8 cellular contexts compared by ENCODE assay signal in genomic region chr15:77899776-77900175, GRCh38.
DNase-seq lines count a peak whose midpoint lies in the region; ATAC-seq, FAIRE-seq and TF ChIP-seq lines count a peak whose summit lies in the region.
"Not testable (repeated sequence)": the region's sequence is repeated elsewhere in the genome, so short reads cannot be mapped to it uniquely, and the experiment has no call there.

No MANE protein-coding gene starts in this region.

- H3K9me3 ChIP-seq in GM12878 (replicated peaks; ENCODE audit: control insufficient read depth, insufficient read depth, low read length); kidney (ENCODE audit: control insufficient read depth in 1 of 2, low read length in 2 of 2); upper lobe of right lung: not testable (repeated sequence)

- not testable (repeated sequence) for H3K4me3 ChIP-seq in KMS-11 (IDR thresholded peaks at IDR 0.05; ENCODE audit: insufficient read depth, low read depth, low read length); GM12878; kidney (ENCODE audit: low read length in 2 of 2); upper lobe of right lung

- 0 out of 2 replicates have a peak, but pooled peaks have one; percentile 1 for TF ChIP-seq CTCF in KMS-11 (conservative IDR thresholded peaks at IDR 0.05; ENCODE audit: low read depth, low read length)
- not testable (repeated sequence) for TF ChIP-seq CTCF in GM12878 (IDR thresholded peaks at IDR 0.05 in 2 of 3, conservative IDR thresholded peaks at IDR 0.05 in 1 of 3; ENCODE audit: control insufficient read depth in 2 of 3, extremely low read depth in 1 of 3, insufficient read depth in 1 of 3, low read depth in 3 of 3, low read length in 3 of 3); chondrocyte (IDR thresholded peaks at IDR 0.05); kidney (IDR thresholded peaks at IDR 0.05; ENCODE audit: borderline replicate concordance, extremely low read depth, insufficient read depth); upper lobe of right lung (IDR thresholded peaks at IDR 0.05)

- H2AFZ ChIP-seq in KMS-11 (ENCODE audit: low read depth); GM12878 (ENCODE audit: control insufficient read depth, low read depth, low read length): not testable (repeated sequence)

- not testable (repeated sequence) for BruUV-seq in GM12878 (replicated peaks; lab: Mats Ljungman, UMichigan)

- H3K9me3 Mint-ChIP-seq in chondrocyte (ENCODE audit: low read depth), result not testable (repeated sequence)

- H3K27me3 ChIP-seq in KMS-11 (ENCODE audit: insufficient read depth, low read depth), result peaks cover 11% of the 10 kb centered on the region; the same call in 1 of the 2 replicates
- not testable (repeated sequence) for H3K27me3 ChIP-seq in GM12878 (replicated peaks in 1 of 2; ENCODE audit: control insufficient read depth in 2 of 2, insufficient read depth in 2 of 2, low read length in 1 of 2); upper lobe of right lung

- not testable (repeated sequence) for H3K4me2 ChIP-seq in KMS-11; GM12878 (ENCODE audit: control insufficient read depth, insufficient read depth)

- not testable (repeated sequence) for H3K4me1 ChIP-seq in KMS-11 (ENCODE audit: low read depth, poor library complexity, severe bottlenecking); GM12878 (ENCODE audit: control insufficient read depth, insufficient read depth, low read length); kidney (ENCODE audit: control insufficient read depth in 1 of 2, insufficient read depth in 1 of 2, low read depth in 1 of 2, low read length in 2 of 2); upper lobe of right lung

- intact Hi-C loops in GM12878 (cut with micrococcal nuclease; ENCODE audit: unreplicated experiment), result loop anchor here (5.0 to 10.0 kb wide), 2 partner anchors 55 to 208 kb away; no protein-coding TSS in a partner anchor
- intact Hi-C loops in kidney (cut with DNase I); posterior vena cava (cut with DNase I); upper lobe of right lung (cut with DNase I): not testable (repeated sequence)

- H3K4me1 Mint-ChIP-seq in chondrocyte (ENCODE audit: low read depth), result peaks cover 17% of the 10 kb centered on the region

- not testable (repeated sequence) for H3K27ac ChIP-seq in KMS-11; GM12878 (ENCODE audit: control insufficient read depth, insufficient read depth); kidney (ENCODE audit: low read depth in 2 of 2, low read length in 2 of 2); upper lobe of right lung

- DNase-seq in activated effector memory CD4-positive, alpha-beta T cell treated with anti-CD3 and anti-CD28 coated beads, Interleukin-2, amount 50 U/mL, for 16 hours, result peak; percentile 47
- not testable (repeated sequence) for DNase-seq in GM12878 (ENCODE audit: low read depth, low spot score)
- DNase-seq in chondrocyte (ENCODE audit: low spot score) (peak; percentile 34), islet precursor cell (peak; percentile 7), kidney (peak; percentile 26), posterior vena cava (ENCODE audit: low spot score) (peak; percentile 14), upper lobe of right lung (peak; percentile 32)

- not testable (repeated sequence) for TF ChIP-seq RAD21 in GM12878 (IDR thresholded peaks at IDR 0.05; ENCODE audit: insufficient read depth, low read depth, low read length)

- 44% methylated on average over 7 of the region's 8 CpGs for WGBS in GM12878 (ENCODE audit: insufficient coverage, insufficient replicate concordance, low lambda C conversion rate, missing lambda C conversion rate)

- CTCF ChIA-PET in GM12878 (lab: Yijun Ruan, JAX), result interaction anchor here (0.7 to 4.6 kb wide), 14 partner anchors 8 to 262 kb away, joined by 3 to 37 read pairs (median 6); no protein-coding TSS in a partner anchor

- H3K9ac ChIP-seq in KMS-11; GM12878 (ENCODE audit: control insufficient read depth, insufficient read depth, low read length); kidney (ENCODE audit: low read length in 2 of 2): not testable (repeated sequence)

- H3K27me3 Mint-ChIP-seq in chondrocyte (ENCODE audit: low read depth), result not testable (repeated sequence)

- FAIRE-seq in GM12878 (lab: Jason Lieb, UNC), result peak; percentile 80
- FAIRE-seq in kidney (lab: Jason Lieb, UNC), result not testable (repeated sequence)

- in situ Hi-C loops in GM12878 (cut with MboI), result not testable (repeated sequence)

- H3K27ac Mint-ChIP-seq in chondrocyte (ENCODE audit: unreplicated experiment), result not testable (repeated sequence)

- H3K36me3 ChIP-seq in KMS-11 (ENCODE audit: insufficient read depth); GM12878 (ENCODE audit: control insufficient read depth in 2 of 2, insufficient read depth in 2 of 2, low read length in 1 of 2); kidney (ENCODE audit: control insufficient read depth in 1 of 2, insufficient read depth in 2 of 2, low read length in 2 of 2); upper lobe of right lung: not testable (repeated sequence)

- H3K79me2 ChIP-seq in KMS-11 (ENCODE audit: insufficient read depth, low read depth); GM12878 (ENCODE audit: control insufficient read depth, insufficient read depth, low read length): not testable (repeated sequence)

- not testable (repeated sequence) for H3K4me3 Mint-ChIP-seq in chondrocyte (ENCODE audit: unreplicated experiment)

- RAD21 ChIA-PET in GM12878 (lab: Charles Lee; ENCODE audit: unreplicated experiment), result interaction anchor here (0.7 to 2.6 kb wide), 8 partner anchors 8 to 254 kb away, joined by 3 to 19 read pairs (median 4); no protein-coding TSS in a partner anchor

- POLR2A ChIA-PET in GM12878 (lab: Charles Lee), result not testable (repeated sequence)

- not testable (repeated sequence) for TF ChIP-seq POLR2A in GM12878 (IDR thresholded peaks at IDR 0.05; ENCODE audit: low read depth, low read length)

- SMC1A ChIA-PET in GM12878 (lab: Charles Lee; ENCODE audit: uncharacterized antibody, unreplicated experiment), result interaction anchor here (0.6 to 3.9 kb wide), 7 partner anchors 7 to 225 kb away, joined by 3 to 19 read pairs (median 5); no protein-coding TSS in a partner anchor

- ATAC-seq in GM12878, upper lobe of right lung: not testable (repeated sequence)

- H3K36me3 Mint-ChIP-seq in chondrocyte (ENCODE audit: low read depth), result not testable (repeated sequence)

- TF ChIP-seq EP300 in GM12878 (IDR thresholded peaks at IDR 0.05; ENCODE audit: borderline replicate concordance in 1 of 2, control insufficient read depth in 1 of 2, low read depth in 2 of 2, low read length in 2 of 2), result not testable (repeated sequence)

- H4K20me1 ChIP-seq in KMS-11 (ENCODE audit: insufficient read depth); GM12878 (ENCODE audit: control insufficient read depth, insufficient read depth): not testable (repeated sequence)
